Comparison of ENCODE assay signal across 8 cellular contexts in genomic region chr6:89353118-89353556, GRCh38. TPM values are rescaled to one million over a fixed set of nuclear protein-coding genes. Genes with fewer than 3 reads are reported as not detected.
DNase-seq lines count a peak whose midpoint lies in the region; ATAC-seq and TF ChIP-seq lines count a peak whose summit lies in the region.

No MANE protein-coding gene starts in this region.

- CTCF ChIA-PET in Caco-2 (lab: Charles Lee), result interaction anchor here (0.7 kb wide), 2 partner anchors 49 to 403 kb away, joined by 3 to 7 read pairs; no protein-coding TSS in a partner anchor

- ATAC-seq in HG03439 (IDR thresholded peaks at IDR 0.05; ENCODE audit: unreplicated experiment), result no peak
- no peak for ATAC-seq in GM18498 (IDR thresholded peaks at IDR 0.05; ENCODE audit: unreplicated experiment)
- ATAC-seq in GM18867 (IDR thresholded peaks at IDR 0.05; ENCODE audit: unreplicated experiment), result no peak

- peak overlapping the region; percentile 92 for H3K4me3 ChIP-seq in Caco-2 (ENCODE audit: low read depth, low read length)
- H3K4me3 ChIP-seq in SJCRH30, result peak overlapping the region; percentile 92
- peak overlapping the region; percentile 75 to 92 (median 84) for H3K4me3 ChIP-seq in esophagus muscularis mucosa
- peak overlapping the region; percentile 93 to 95 for H3K4me3 ChIP-seq in neutrophil (ENCODE audit: low read depth in 1 of 2, low read length in 1 of 2)

- TF ChIP-seq CTCF in Caco-2 (IDR thresholded peaks at IDR 0.05; ENCODE audit: insufficient read depth in 1 of 2, low read depth in 1 of 2, low read length in 1 of 2, severe bottlenecking in 1 of 2, unreplicated experiment in 1 of 2) (no peak), esophagus muscularis mucosa (IDR thresholded peaks at IDR 0.05) (no peak), neutrophil (IDR thresholded peaks at IDR 0.05) (no peak)

- peaks cover 21% of the 10 kb centered on the region for H3K4me1 ChIP-seq in Caco-2
- peaks cover 7% of the 10 kb centered on the region for H3K4me1 ChIP-seq in SJCRH30
- peaks cover 25 to 45% (median 39%) of the 10 kb centered on the region in 4 donors for H3K4me1 ChIP-seq in esophagus muscularis mucosa
- peaks cover 57 to 58% of the 10 kb centered on the region in 2 experiments for H3K4me1 ChIP-seq in neutrophil (ENCODE audit: control insufficient read depth in 1 of 2, insufficient read depth in 1 of 2, low read depth in 1 of 2, low read length in 1 of 2)

- no peak for TF ChIP-seq POLR2A in esophagus muscularis mucosa (IDR thresholded peaks at IDR 0.05; ENCODE audit: low read depth)

- no peaks in the 10 kb centered on the region for H3K27me3 Mint-ChIP-seq in Caco-2 (ENCODE audit: insufficient read depth, unreplicated experiment)

- POLR2A ChIA-PET in Caco-2 (lab: Charles Lee), result interaction anchor here (0.7 to 1.0 kb wide), 2 partner anchors 15 to 199 kb away, joined by 3 to 5 read pairs; no protein-coding TSS in a partner anchor

- no peak for TF ChIP-seq EP300 in esophagus muscularis mucosa (IDR thresholded peaks at IDR 0.05)

- intact Hi-C loops in Caco-2 (cut with micrococcal nuclease; ENCODE audit: unreplicated experiment), result loop anchor here (5.0 kb wide), 1 partner anchor 41 kb away; no protein-coding TSS in a partner anchor
- intact Hi-C loops in esophagus muscularis mucosa (cut with DNase I), result loop anchor here (2.0 to 5.0 kb wide), 2 partner anchors 16 to 366 kb away; no protein-coding TSS in a partner anchor

- WGBS in esophagus muscularis mucosa, result 42% methylated on average over 27 of the region's 27 CpGs

- H3K27ac ChIP-seq in SJCRH30, result peak overlapping the region; percentile 94
- peak overlapping the region; percentile 96 to 98 (median 98) for H3K27ac ChIP-seq in esophagus muscularis mucosa (replicated peaks in 1 of 4)
- H3K27ac ChIP-seq in neutrophil, result peak overlapping the region; percentile 95

- no peaks in the 10 kb centered on the region for H3K9me3 Mint-ChIP-seq in Caco-2 (ENCODE audit: unreplicated experiment)

- H3K27me3 ChIP-seq in Caco-2 (replicated peaks; ENCODE audit: control insufficient read depth, insufficient read depth, low read length) (no peaks in the 10 kb centered on the region), SJCRH30 (no peaks in the 10 kb centered on the region), esophagus muscularis mucosa (no peaks in the 10 kb centered on the region), neutrophil (no peaks in the 10 kb centered on the region)

- BruUV-seq in Caco-2 (replicated peaks; lab: Mats Ljungman, UMichigan), result TSS peak; percentile 91

- H3K27ac Mint-ChIP-seq in Caco-2 (ENCODE audit: unreplicated experiment), result peak overlapping the region; percentile 82

- H3K9me3 ChIP-seq in Caco-2 (no peaks in the 10 kb centered on the region), SJCRH30 (replicated peaks) (no peaks in the 10 kb centered on the region), esophagus muscularis mucosa (no peaks in the 10 kb centered on the region), neutrophil (no peaks in the 10 kb centered on the region)

- H3K4me3 Mint-ChIP-seq in Caco-2 (ENCODE audit: unreplicated experiment), result peak overlapping the region; percentile 96

- DNase-seq in Caco-2 (no peak), SJCRH30 (no peak), esophagus muscularis mucosa (ENCODE audit: extremely low spot score) (no peak), NCI-H187 (lab: John Stamatoyannopoulos, UW) (no peak)

- H3K36me3 ChIP-seq in Caco-2 (ENCODE audit: control insufficient read depth, insufficient read depth, low read length) (no peaks in the 10 kb centered on the region), SJCRH30 (no peaks in the 10 kb centered on the region), esophagus muscularis mucosa (no peaks in the 10 kb centered on the region), neutrophil (no peaks in the 10 kb centered on the region)

- peaks cover 12% of the 10 kb centered on the region for H3K36me3 Mint-ChIP-seq in Caco-2 (ENCODE audit: insufficient read depth, unreplicated experiment)

- H3K4me1 Mint-ChIP-seq in Caco-2 (ENCODE audit: low read depth, unreplicated experiment), result peaks cover 16% of the 10 kb centered on the region

RNA-seq across cellular contexts. Expression of gene UBE2J1, which starts 0.6 kb away (rescaled TPM):
- total RNA-seq in Caco-2 (2022) (23.1 and 23.5 TPM in 2 replicates), esophagus muscularis mucosa (10 to 100 TPM; 31.0 to 36.6 (median 33.6) TPM)
- total RNA-seq in SJCRH30 (2014; rRNA removed; shearing (Covaris generic)), result 50.4 and 54.5 TPM in 2 replicates

RNA-seq across cellular contexts. Expression of gene GABRR2, which starts 38.0 kb away (rescaled TPM):
- total RNA-seq in Caco-2 (2022) (0.29 TPM in 1 of 2 replicates, not detected in the other), esophagus muscularis mucosa (under 1 TPM in 3 of 4 donors, not detected in 1; 0.33 to 0.46 (median 0.45) TPM)
- 0.32 and 0.33 TPM in 2 replicates for total RNA-seq in SJCRH30 (2014; rRNA removed; shearing (Covaris generic))

RNA-seq across cellular contexts. Expression of gene RRAGD, which starts 58.9 kb away (rescaled TPM):
- total RNA-seq in Caco-2 (2022), result 5.9 and 8.0 TPM in 2 replicates
- total RNA-seq in SJCRH30 (2014; rRNA removed; shearing (Covaris generic)), result 61.3 and 63.8 TPM in 2 replicates
- total RNA-seq in esophagus muscularis mucosa, result 10 to 100 TPM; 18.7 to 31.4 (median 19.9) TPM
